ENCODE assay signal across 20 cellular contexts in genomic region chr18:46641917-46642316, GRCh38. TPM values are rescaled to one million over a fixed set of nuclear protein-coding genes. Genes with fewer than 3 reads are reported as not detected.
DNase-seq lines count a peak whose midpoint lies in the region; ATAC-seq lines count a peak whose summit lies in the region.
"Had no signal": no experiment of that assay in that cellular context is flagged by ENCODE, and none has a peak within 500 bp of the region (broad histone marks: within the 10 kb centered on the region; RNA-seq: fewer than 3 reads in every experiment).

No MANE protein-coding gene starts in this region.

- DNase-seq in AG08395 (ENCODE audit: low spot score), result peak; percentile 15
- DNase-seq in EH (ENCODE audit: low read depth), result peak; percentile 3
- DNase-seq in NCI-H446 (lab: John Stamatoyannopoulos, UW), result peak; percentile 20 to 80
- DNase-seq in mesenteric fat pad (ENCODE audit: low spot score), result peak; percentile 64
- no peak for DNase-seq in stimulated activated CD4-positive, alpha-beta T cell treated with anti-CD3 and anti-CD28 coated beads, Interleukin-2, amount 100 ng/mL, for 48 hours
- no peak for DNase-seq in amniotic stem cell (lab: John Stamatoyannopoulos, UW)
- DNase-seq: Calu3; CD4-positive, alpha-beta memory T cell; DMS79 treated with DMSO at 0.1 percent for 48 hours; GDM1; H7; NCI-H1105 treated with DMSO at 0.1 percent for 48 hours; NCI-H1694 treated with DMSO at 0.1 percent for 48 hours; NCI-H2107; NK-92 treated with Interleukin-12 subunit alpha and Interleukin-12 subunit beta, amount 100 ng/mL, for 24 hours; RPMI8226 had no signal

- ATAC-seq in GM19351 (IDR thresholded peaks at IDR 0.05; ENCODE audit: unreplicated experiment), result no peak

RNA-seq across cellular contexts. Expression of gene LOXHD1, which starts 15.1 kb away (rescaled TPM):
- 2.3 TPM for total RNA-seq in mesenteric fat pad
- total RNA-seq: Calu3; CD4-positive, alpha-beta memory T cell; HT-29; OCI-LY7; SJCRH30 had no signal

Comparison
In these comparisons a context has a peak if more than half of its experiments do, and no peak if none do; other contexts are left out.
1. DNase-seq: peak in AG08395 (single experiment), EH (single experiment), NCI-H446 (2 of 2) and mesenteric fat pad (single experiment); none in stimulated activated CD4-positive, alpha-beta T cell treated with anti-CD3 and anti-CD28 coated beads, Interleukin-2, amount 100 ng/mL, for 48 hours (0 of 2) and amniotic stem cell (single experiment).